In genomic region chr1:109625601-109626560, GRCh38 we compare ENCODE assay signal across 16 cellular contexts. TPM values are rescaled to one million over a fixed set of nuclear protein-coding genes. Genes with fewer than 3 reads are reported as not detected.
DNase-seq lines count a peak whose midpoint lies in the region; ATAC-seq, FAIRE-seq and TF ChIP-seq lines count a peak whose summit lies in the region.
"Had no signal": no experiment of that assay in that cellular context is flagged by ENCODE, and none has a peak within 500 bp of the region (broad histone marks: within the 10 kb centered on the region; RNA-seq: fewer than 3 reads in every experiment).

No MANE protein-coding gene starts in this region.

- peak overlapping the region in 8 of 11 experiments; percentile 16 to 96 (median 87); a peak in 14 of 22 replicates for H3K27ac ChIP-seq in BLaER1 treated with 17β-estradiol and CSF1 and Interleukin-3, amounts not matched to agents 10 nM and 100 nM
- no peak overlapping the region for H3K27ac ChIP-seq in CD8-positive, alpha-beta memory T cell (ENCODE audit: low read depth, low read length)
- H3K27ac ChIP-seq in WERI-Rb-1 (no peak overlapping the region), kidney (ENCODE audit: low read depth in 2 of 2, low read length in 2 of 2) (no peak overlapping the region)
- H3K27ac ChIP-seq: tibial artery had no signal

- H3K36me3 Mint-ChIP-seq in CD8-positive, alpha-beta memory T cell = peaks cover 3 to 53% (median 6%) of the 10 kb centered on the region in 3 donors

- H3K27me3 Mint-ChIP-seq in CD8-positive, alpha-beta memory T cell = no peaks in the 10 kb centered on the region

- H3K27ac Mint-ChIP-seq in CD8-positive, alpha-beta memory T cell = peak overlapping the region in 7 of 8 donors; percentile 7 to 91 (median 47)

- H3K9ac ChIP-seq in BLaER1 treated with 17β-estradiol and CSF1 and Interleukin-3, amounts not matched to agents 10 nM and 100 nM = peak overlapping the region in 9 of 11 experiments; percentile 8 to 93 (median 84); a peak in 17 of 22 replicates
- H3K9ac ChIP-seq in kidney (ENCODE audit: low read length in 2 of 2) = no peak overlapping the region

- H3K9me3 ChIP-seq in BLaER1 treated with 17β-estradiol and CSF1 and Interleukin-3, amounts not matched to agents 10 nM and 100 nM (replicated peaks in 1 of 11) = no peaks in the 10 kb centered on the region
- H3K9me3 ChIP-seq in CD8-positive, alpha-beta memory T cell (ENCODE audit: low read length) = no peaks in the 10 kb centered on the region
- H3K9me3 ChIP-seq in WERI-Rb-1 (ENCODE audit: severe bottlenecking) = no peaks in the 10 kb centered on the region
- no peaks in the 10 kb centered on the region for H3K9me3 ChIP-seq in kidney (ENCODE audit: control insufficient read depth in 1 of 2, low read length in 2 of 2)
- H3K9me3 ChIP-seq: Caco-2, tibial artery had no signal

- no peak for ATAC-seq in HG03439 (IDR thresholded peaks at IDR 0.05; ENCODE audit: unreplicated experiment)
- ATAC-seq in left colon = no peak
- ATAC-seq in GM21576 (IDR thresholded peaks at IDR 0.05; ENCODE audit: unreplicated experiment) = no peak

- CTCF ChIA-PET in CD8-positive, alpha-beta memory T cell (lab: Charles Lee) = interaction anchor here (1.3 to 8.9 kb wide), 3 partner anchors 11 to 80 kb away, joined by 3 to 52 read pairs (median 5); no protein-coding TSS in a partner anchor

- TF ChIP-seq CTCF in WERI-Rb-1 (IDR thresholded peaks at IDR 0.05; ENCODE audit: low read depth, low read length) (0 out of 2 replicates have a peak, but pooled peaks have one; percentile 4), kidney (IDR thresholded peaks at IDR 0.05; ENCODE audit: borderline replicate concordance, extremely low read depth, insufficient read depth) (no peak)

- POLR2A ChIA-PET in CD8-positive, alpha-beta memory T cell (lab: Charles Lee) = no interaction called here

- no peaks in the 10 kb centered on the region for H3K27me3 ChIP-seq in BLaER1 treated with 17β-estradiol and CSF1 and Interleukin-3, amounts not matched to agents 10 nM and 100 nM
- no peaks in the 10 kb centered on the region for H3K27me3 ChIP-seq in CD8-positive, alpha-beta memory T cell (ENCODE audit: insufficient read depth, low read length, poor library complexity, severe bottlenecking)
- H3K27me3 ChIP-seq in WERI-Rb-1 (ENCODE audit: insufficient read depth, low read depth, severe bottlenecking) = no peaks in the 10 kb centered on the region
- H3K27me3 ChIP-seq: tibial artery had no signal

- H3K9me3 Mint-ChIP-seq in CD8-positive, alpha-beta memory T cell = no peaks in the 10 kb centered on the region

- peaks cover 46 to 90% (median 85%) of the 10 kb centered on the region in 11 experiments; a peak in 21 of 22 replicates for H4K20me1 ChIP-seq in BLaER1 treated with 17β-estradiol and CSF1 and Interleukin-3, amounts not matched to agents 10 nM and 100 nM

- DNase-seq in CD8-positive, alpha-beta memory T cell = no peak
- DNase-seq in WERI-Rb-1 (no peak), kidney (peak; percentile 80), left colon (no peak), NCI-H510A (lab: John Stamatoyannopoulos, UW) (no peak)
- DNase-seq: activated CD4-positive, alpha-beta T cell treated with anti-CD3 and anti-CD28 coated beads for 48 hours; activated naive CD4-positive, alpha-beta T cell; Caco-2; foreskin melanocyte; NCI-H1930 had no signal

- intact Hi-C loops in kidney (cut with DNase I) = loop anchor here (10.0 kb wide), 1 partner anchor 91 kb away; the partner anchor contains the start of gene GPR61
- intact Hi-C loops in left colon (cut with DNase I, micrococcal nuclease) = no loop called here

- H3K36me3 ChIP-seq in BLaER1 treated with 17β-estradiol and CSF1 and Interleukin-3, amounts not matched to agents 10 nM and 100 nM = peaks cover 46 to 56% (median 49%) of the 10 kb centered on the region in 11 experiments
- H3K36me3 ChIP-seq in CD8-positive, alpha-beta memory T cell (ENCODE audit: insufficient read depth, low read length) = peaks cover 22% of the 10 kb centered on the region
- H3K36me3 ChIP-seq in WERI-Rb-1 (peaks cover 66% of the 10 kb centered on the region), kidney (ENCODE audit: control insufficient read depth in 1 of 2, insufficient read depth in 2 of 2, low read length in 2 of 2) (peaks cover 14 to 33% of the 10 kb centered on the region in 2 donors)

- H3K4me1 Mint-ChIP-seq in CD8-positive, alpha-beta memory T cell = peaks cover 32 to 40% (median 32%) of the 10 kb centered on the region in 3 donors

- H3K4me2 ChIP-seq in BLaER1 treated with 17β-estradiol and CSF1 and Interleukin-3, amounts not matched to agents 10 nM and 100 nM = peak overlapping the region; percentile 87 to 100 (median 97)

- no peak for FAIRE-seq in kidney (lab: Jason Lieb, UNC)
- FAIRE-seq: colon had no signal

- H3K4me3 ChIP-seq in BLaER1 treated with 17β-estradiol and CSF1 and Interleukin-3, amounts not matched to agents 10 nM and 100 nM = peak overlapping the region in 7 of 10 experiments; percentile 83 to 95 (median 88); a peak in 8 of 20 replicates
- H3K4me3 ChIP-seq in CD8-positive, alpha-beta memory T cell (ENCODE audit: low read length) = no peak overlapping the region
- H3K4me3 ChIP-seq in WERI-Rb-1 (ENCODE audit: low read depth, low read length) (no peak overlapping the region), kidney (ENCODE audit: low read length in 2 of 2) (no peak overlapping the region)
- H3K4me3 ChIP-seq: tibial artery had no signal

- peaks cover 45 to 82% (median 69%) of the 10 kb centered on the region in 10 experiments for H3K4me1 ChIP-seq in BLaER1 treated with 17β-estradiol and CSF1 and Interleukin-3, amounts not matched to agents 10 nM and 100 nM
- H3K4me1 ChIP-seq in CD8-positive, alpha-beta memory T cell (ENCODE audit: insufficient read depth, low read length) = peaks cover 35% of the 10 kb centered on the region
- peaks cover 0 to 24% of the 10 kb centered on the region in 2 donors for H3K4me1 ChIP-seq in kidney (ENCODE audit: control insufficient read depth in 1 of 2, insufficient read depth in 1 of 2, low read depth in 1 of 2, low read length in 2 of 2)
- H3K4me1 ChIP-seq: Caco-2 had no signal

- peak overlapping the region in 1 of 7 donors; percentile 16 for H3K4me3 Mint-ChIP-seq in CD8-positive, alpha-beta memory T cell

RNA-seq across cellular contexts. Expression of gene AMPD2, which starts 6.2 kb away (rescaled TPM):
- total RNA-seq in CD8-positive, alpha-beta memory T cell = 10 to 100 TPM; 69.1 to 91.1 TPM
- polyA plus RNA-seq in CD8-positive, alpha-beta memory T cell = 36.0 TPM
- total RNA-seq in kidney (55.3 TPM), left colon (10 to 100 TPM; 31.9 to 38.9 TPM)
- polyA plus RNA-seq in kidney (ENCODE audit: insufficient read depth, low read depth, low replicate concordance) = 21.1 TPM

RNA-seq across cellular contexts. Expression of gene GNAT2, which starts 6.5 kb away (rescaled TPM):
- total RNA-seq in CD8-positive, alpha-beta memory T cell = 1 to 10 TPM in 1 of 2 experiments, under 1 TPM in 1; 0.53 to 1.5 TPM
- not detected for polyA plus RNA-seq in CD8-positive, alpha-beta memory T cell
- total RNA-seq in kidney (not detected), left colon (under 1 TPM in 1 of 2 donors, not detected in 1; 0.73 TPM)
- not detected for polyA plus RNA-seq in kidney (ENCODE audit: insufficient read depth, low read depth, low replicate concordance)
- total RNA-seq: Caco-2, skeletal muscle tissue had no signal

RNA-seq across cellular contexts. Expression of gene GSTM4, which starts 30.0 kb away (rescaled TPM):
- total RNA-seq in CD8-positive, alpha-beta memory T cell = 1 to 10 TPM; 1.6 to 2.7 TPM
- 4.4 TPM for polyA plus RNA-seq in CD8-positive, alpha-beta memory T cell
- total RNA-seq in kidney = 34.0 TPM
- 117 TPM for polyA plus RNA-seq in kidney (ENCODE audit: insufficient read depth, low read depth, low replicate concordance)
- total RNA-seq in left colon = 10 to 100 TPM; 74.8 to 83.5 TPM

RNA-seq across cellular contexts. Expression of gene GSTM2, which starts 42.0 kb away (rescaled TPM):
- 1 to 10 TPM; 2.7 to 3.1 TPM for total RNA-seq in CD8-positive, alpha-beta memory T cell
- 2.6 TPM for polyA plus RNA-seq in CD8-positive, alpha-beta memory T cell
- total RNA-seq in kidney (47.1 TPM), left colon (10 to 100 TPM; 22.5 to 37.8 TPM)
- 116 TPM for polyA plus RNA-seq in kidney (ENCODE audit: insufficient read depth, low read depth, low replicate concordance)

Comparison
In these comparisons a context has a peak if more than half of its experiments do, and no peak if none do; other contexts are left out.
1. H3K27ac ChIP-seq: peak in BLaER1 treated with 17β-estradiol and CSF1 and Interleukin-3, amounts not matched to agents 10 nM and 100 nM (8 of 11); none in CD8-positive, alpha-beta memory T cell (single experiment), WERI-Rb-1 (single experiment) and kidney (0 of 2).
2. H3K4me3 ChIP-seq: peak in BLaER1 treated with 17β-estradiol and CSF1 and Interleukin-3, amounts not matched to agents 10 nM and 100 nM (7 of 10); none in CD8-positive, alpha-beta memory T cell (single experiment), WERI-Rb-1 (single experiment) and kidney (0 of 2).
3. H3K9ac ChIP-seq: peak in BLaER1 treated with 17β-estradiol and CSF1 and Interleukin-3, amounts not matched to agents 10 nM and 100 nM (9 of 11); none in kidney (0 of 2).